8 cellular contexts compared by ENCODE assay signal in the genomic region with DNA sequence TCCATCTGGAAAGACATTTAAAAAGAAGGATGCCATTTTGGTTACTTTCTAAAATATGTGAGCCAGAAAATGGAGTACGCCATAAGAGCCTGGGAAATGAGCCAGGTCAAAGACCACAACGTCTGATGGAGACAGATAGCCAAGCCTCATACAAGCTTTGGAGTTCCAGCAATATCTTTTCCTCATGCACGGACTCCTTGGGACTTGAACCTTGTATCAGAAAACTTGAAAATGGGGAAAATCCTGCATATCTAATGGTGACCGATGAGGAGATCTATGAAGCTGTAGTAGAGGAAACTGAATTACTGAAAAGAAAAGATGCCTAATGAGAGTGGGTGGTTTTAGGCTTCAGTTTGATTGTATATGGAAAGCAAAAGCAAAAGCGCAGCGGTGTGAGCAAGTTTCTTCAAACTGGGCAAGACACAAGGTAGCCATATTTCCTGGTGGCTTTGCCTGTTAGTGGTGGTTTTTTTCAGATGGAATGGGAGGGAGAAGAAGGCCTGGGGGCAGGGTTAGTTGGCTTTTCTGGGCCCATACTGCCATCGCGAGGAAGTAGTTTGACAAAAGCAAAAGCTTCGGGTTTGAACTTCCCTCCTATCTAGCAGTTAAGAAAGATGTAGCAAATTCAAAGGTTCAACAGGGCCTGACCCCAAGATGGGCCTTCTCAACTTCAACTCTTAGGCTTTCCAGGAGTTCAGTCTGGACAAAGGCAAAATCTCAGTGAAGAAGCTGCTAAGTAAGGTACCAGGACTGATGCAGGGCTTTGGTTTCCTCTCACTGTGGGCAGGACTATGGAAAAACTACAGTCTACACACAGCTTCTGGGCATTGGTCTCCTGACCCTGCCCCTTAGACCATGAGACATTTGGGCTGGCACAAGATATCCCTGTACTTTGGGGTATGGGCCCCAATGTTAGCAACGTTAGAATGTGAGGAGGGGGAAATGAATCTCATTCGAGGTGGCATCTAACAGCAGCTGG.
DNase-seq lines count a peak whose midpoint lies in the region; ATAC-seq and TF ChIP-seq lines count a peak whose summit lies in the region.

No MANE protein-coding gene starts in this region.

- H3K4me3 Mint-ChIP-seq in WTC11, result no peak overlapping the region
- peak overlapping the region; percentile 63 to 71 for H3K4me3 Mint-ChIP-seq in stimulated activated naive CD8-positive, alpha-beta T cell treated with anti-CD3 and anti-CD28 coated beads, Interleukin-15, amount 100 ng/mL, for 72 hours

- no peaks in the 10 kb centered on the region for H3K27me3 Mint-ChIP-seq in WTC11 (ENCODE audit: low read depth)
- no peaks in the 10 kb centered on the region for H3K27me3 Mint-ChIP-seq in stimulated activated naive CD8-positive, alpha-beta T cell treated with anti-CD3 and anti-CD28 coated beads, Interleukin-15, amount 100 ng/mL, for 72 hours

- peak; percentile 89 for ATAC-seq in HG03342 (IDR thresholded peaks at IDR 0.05; ENCODE audit: unreplicated experiment)
- no peak for ATAC-seq in WTC11
- peak; percentile 94 for ATAC-seq in stimulated activated naive CD8-positive, alpha-beta T cell treated with anti-CD3 and anti-CD28 coated beads, Interleukin-15, amount 100 ng/mL, for 72 hours

- H3K27me3 ChIP-seq in muscle layer of colon (ENCODE audit: control insufficient read depth in 1 of 2, insufficient read depth in 2 of 2, low read length in 2 of 2), result no peaks in the 10 kb centered on the region

- DNase-seq in AG09319 (ENCODE audit: extremely low read depth, low read depth), result peak; percentile 80
- no peak for DNase-seq in WTC11 (ENCODE audit: low spot score)
- peak in 31 of 61 donors; percentile 0 to 90 (median 57) for DNase-seq in caudate nucleus (lab: John Stamatoyannopoulos, UW)
- peak; percentile 59 to 74 for DNase-seq in stimulated activated naive CD8-positive, alpha-beta T cell treated with anti-CD3 and anti-CD28 coated beads, Interleukin-15, amount 100 ng/mL, for 72 hours
- no peak for DNase-seq in NCI-H748 (lab: John Stamatoyannopoulos, UW; ENCODE audit: unreplicated experiment)

- no peaks in the 10 kb centered on the region for H3K36me3 ChIP-seq in muscle layer of colon (ENCODE audit: insufficient read depth, low read length)

- POLR2A ChIA-PET in WTC11 (lab: Charles Lee), result no interaction called here

- H3K9me3 ChIP-seq in muscle layer of colon (ENCODE audit: low read length), result no peaks in the 10 kb centered on the region

- H3K4me1 Mint-ChIP-seq in WTC11, result no peaks in the 10 kb centered on the region
- peaks cover 28% of the 10 kb centered on the region for H3K4me1 Mint-ChIP-seq in stimulated activated naive CD8-positive, alpha-beta T cell treated with anti-CD3 and anti-CD28 coated beads, Interleukin-15, amount 100 ng/mL, for 72 hours

- peak; percentile 31 for TF ChIP-seq POLR2A in GM19193 (IDR thresholded peaks at IDR 0.05; ENCODE audit: extremely low read depth, insufficient read depth, insufficient read length)

- peak; percentile 42 for TF ChIP-seq CTCF in AG09319 (IDR thresholded peaks at IDR 0.05; ENCODE audit: low read depth, low read length)
- TF ChIP-seq CTCF in WTC11 (IDR thresholded peaks at IDR 0.05), result no peak

- peak overlapping the region; percentile 26 to 72 for H3K4me3 ChIP-seq in muscle layer of colon (ENCODE audit: low read depth in 1 of 2, low read length in 2 of 2)

- H3K9me3 Mint-ChIP-seq in WTC11, result peaks cover 24% of the 10 kb centered on the region
- no peaks in the 10 kb centered on the region for H3K9me3 Mint-ChIP-seq in stimulated activated naive CD8-positive, alpha-beta T cell treated with anti-CD3 and anti-CD28 coated beads, Interleukin-15, amount 100 ng/mL, for 72 hours

- no peak overlapping the region for H3K9ac ChIP-seq in muscle layer of colon (ENCODE audit: low read length)

- H3K36me3 Mint-ChIP-seq in WTC11, result peaks cover 42% of the 10 kb centered on the region

- peak overlapping the region; percentile 74 for H3K27ac Mint-ChIP-seq in WTC11
- peak overlapping the region; percentile 93 to 95 for H3K27ac Mint-ChIP-seq in stimulated activated naive CD8-positive, alpha-beta T cell treated with anti-CD3 and anti-CD28 coated beads, Interleukin-15, amount 100 ng/mL, for 72 hours

- CTCF ChIA-PET in WTC11 (lab: Charles Lee), result no interaction called here

- H3K4me1 ChIP-seq in muscle layer of colon (ENCODE audit: insufficient read depth, low read length), result peaks cover 4% of the 10 kb centered on the region

- peak overlapping the region; percentile 90 for H3K27ac ChIP-seq in caudate nucleus (ENCODE audit: low read depth, low read length)
- H3K27ac ChIP-seq in muscle layer of colon (ENCODE audit: low read depth, low read length), result peak overlapping the region; percentile 50

TF ChIP-seq in WTC11, 78 proteins besides CTCF, POLR2A, EP300 and RAD21:
- TF ChIP-seq SMAD4 (CRISPR knock-in tag; IDR thresholded peaks at IDR 0.05) (no peak), TEAD1 (CRISPR knock-in tag; IDR thresholded peaks at IDR 0.05) (no peak), FOXK1 (CRISPR knock-in tag; IDR thresholded peaks at IDR 0.05) (no peak)
- TF ChIP-seq, protein P1, sequence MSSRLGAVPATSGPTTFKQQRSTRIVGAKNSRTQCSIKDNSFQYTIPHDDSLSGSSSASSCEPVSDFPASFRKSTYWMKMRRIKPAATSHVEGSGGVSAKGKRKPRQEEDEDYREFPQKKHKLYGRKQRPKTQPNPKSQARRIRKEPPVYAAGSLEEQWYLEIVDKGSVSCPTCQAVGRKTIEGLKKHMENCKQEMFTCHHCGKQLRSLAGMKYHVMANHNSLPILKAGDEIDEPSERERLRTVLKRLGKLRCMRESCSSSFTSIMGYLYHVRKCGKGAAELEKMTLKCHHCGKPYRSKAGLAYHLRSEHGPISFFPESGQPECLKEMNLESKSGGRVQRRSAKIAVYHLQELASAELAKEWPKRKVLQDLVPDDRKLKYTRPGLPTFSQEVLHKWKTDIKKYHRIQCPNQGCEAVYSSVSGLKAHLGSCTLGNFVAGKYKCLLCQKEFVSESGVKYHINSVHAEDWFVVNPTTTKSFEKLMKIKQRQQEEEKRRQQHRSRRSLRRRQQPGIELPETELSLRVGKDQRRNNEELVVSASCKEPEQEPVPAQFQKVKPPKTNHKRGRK (CRISPR knock-in tag; IDR thresholded peaks at IDR 0.05; ENCODE audit: borderline replicate concordance), result no peak
- TF ChIP-seq, protein P2, sequence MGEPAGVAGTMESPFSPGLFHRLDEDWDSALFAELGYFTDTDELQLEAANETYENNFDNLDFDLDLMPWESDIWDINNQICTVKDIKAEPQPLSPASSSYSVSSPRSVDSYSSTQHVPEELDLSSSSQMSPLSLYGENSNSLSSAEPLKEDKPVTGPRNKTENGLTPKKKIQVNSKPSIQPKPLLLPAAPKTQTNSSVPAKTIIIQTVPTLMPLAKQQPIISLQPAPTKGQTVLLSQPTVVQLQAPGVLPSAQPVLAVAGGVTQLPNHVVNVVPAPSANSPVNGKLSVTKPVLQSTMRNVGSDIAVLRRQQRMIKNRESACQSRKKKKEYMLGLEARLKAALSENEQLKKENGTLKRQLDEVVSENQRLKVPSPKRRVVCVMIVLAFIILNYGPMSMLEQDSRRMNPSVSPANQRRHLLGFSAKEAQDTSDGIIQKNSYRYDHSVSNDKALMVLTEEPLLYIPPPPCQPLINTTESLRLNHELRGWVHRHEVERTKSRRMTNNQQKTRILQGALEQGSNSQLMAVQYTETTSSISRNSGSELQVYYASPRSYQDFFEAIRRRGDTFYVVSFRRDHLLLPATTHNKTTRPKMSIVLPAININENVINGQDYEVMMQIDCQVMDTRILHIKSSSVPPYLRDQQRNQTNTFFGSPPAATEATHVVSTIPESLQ (CRISPR knock-in tag; IDR thresholded peaks at IDR 0.05), result no peak
TF ChIP-seq in WTC11: peak in this region for 0.

Comparison
In these comparisons a context has a peak if more than half of its experiments do, and no peak if none do; other contexts are left out.
1. DNase-seq: peak in AG09319 (single experiment), caudate nucleus (31 of 61) and stimulated activated naive CD8-positive, alpha-beta T cell treated with anti-CD3 and anti-CD28 coated beads, Interleukin-15, amount 100 ng/mL, for 72 hours (2 of 2); none in WTC11 (single experiment) and NCI-H748 (single experiment).